15 cellular contexts compared by ENCODE assay signal in the genomic region with DNA sequence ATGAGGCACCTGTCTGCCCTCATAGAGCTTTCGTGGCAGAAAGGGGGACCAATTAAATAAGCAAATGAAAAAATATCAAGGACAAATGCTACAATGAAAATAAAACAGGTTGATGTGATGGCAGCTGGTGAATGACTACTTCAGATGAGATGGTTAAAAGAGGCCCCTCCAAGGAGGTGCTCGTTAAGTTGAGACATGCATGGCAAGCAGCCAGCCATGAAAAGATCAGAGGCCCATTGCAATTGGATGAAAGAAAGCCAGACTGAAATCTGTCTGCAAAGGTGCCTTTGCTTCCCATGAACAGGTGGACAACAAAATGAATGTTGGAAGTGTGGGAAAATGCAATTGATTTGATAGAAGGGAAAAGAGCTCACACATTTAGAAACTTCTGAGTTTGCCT. TPM values are rescaled to one million over a fixed set of nuclear protein-coding genes. Genes with fewer than 3 reads are reported as not detected.
"Had no signal": no experiment of that assay in that cellular context is flagged by ENCODE, and none has a peak within 500 bp of the region (broad histone marks: within the 10 kb centered on the region; RNA-seq: fewer than 3 reads in every experiment).

No MANE protein-coding gene starts in this region.

- H3K27me3 Mint-ChIP-seq: central memory CD8-positive, alpha-beta T cell had no signal

- H3K27ac ChIP-seq: adrenal gland, epithelial cell of prostate, psoas muscle, testis had no signal

- H3K36me3 ChIP-seq: adrenal gland had no signal

- H3K9me3 Mint-ChIP-seq: natural killer cell treated with Interleukin-12 subunit alpha and Interleukin-12 subunit beta and Interleukin-15 and Interleukin-18, amount 100 ng/mL, for 72 hours had no signal

- H3K27ac Mint-ChIP-seq: memory B cell; natural killer cell treated with Interleukin-12 subunit alpha and Interleukin-12 subunit beta and Interleukin-15 and Interleukin-18, amount 100 ng/mL, for 72 hours; stimulated activated naive CD8-positive, alpha-beta T cell treated with anti-CD3 and anti-CD28 coated beads, Interleukin-15, amount 100 ng/mL, for 72 hours had no signal

- H3K9me3 ChIP-seq: adrenal gland, psoas muscle, testis had no signal

- DNase-seq: activated naive CD4-positive, alpha-beta T cell treated with anti-CD3 and anti-CD28 coated beads, Interleukin-2, amount 50 U/mL, for 16 hours; adrenal gland; effector memory CD4-positive, alpha-beta T cell; glutamatergic neuron; left colon; psoas muscle; stimulated activated CD4-positive, alpha-beta T cell treated with anti-CD3 and anti-CD28 coated beads, Interleukin-4, amount 100 ng/mL, for 1 hour; stimulated activated naive CD8-positive, alpha-beta T cell treated with anti-CD3 and anti-CD28 coated beads, Interleukin-15, amount 100 ng/mL, for 72 hours; testis had no signal

- H3K4me3 Mint-ChIP-seq: central memory CD8-positive, alpha-beta T cell; natural killer cell treated with Interleukin-12 subunit alpha and Interleukin-12 subunit beta and Interleukin-15 and Interleukin-18, amount 100 ng/mL, for 72 hours; stimulated activated naive CD8-positive, alpha-beta T cell treated with anti-CD3 and anti-CD28 coated beads, Interleukin-15, amount 100 ng/mL, for 72 hours had no signal

- H3K4me3 ChIP-seq: adrenal gland had no signal

- H3K4me1 Mint-ChIP-seq: central memory CD8-positive, alpha-beta T cell; stimulated activated naive CD8-positive, alpha-beta T cell treated with anti-CD3 and anti-CD28 coated beads, Interleukin-15, amount 100 ng/mL, for 72 hours had no signal

- ATAC-seq: activated CD4-positive, CD25-positive, alpha-beta regulatory T cell treated with anti-CD3 and anti-CD28 coated beads, Interleukin-2, amount 50 U/mL, for 24 hours; left colon; natural killer cell treated with Interleukin-12 subunit alpha and Interleukin-12 subunit beta and Interleukin-15 and Interleukin-18, amount 100 ng/mL, for 72 hours; psoas muscle; stimulated activated naive CD8-positive, alpha-beta T cell treated with anti-CD3 and anti-CD28 coated beads, Interleukin-15, amount 100 ng/mL, for 72 hours had no signal

- H3K4me1 ChIP-seq: adrenal gland, psoas muscle, testis had no signal

- H3K27me3 ChIP-seq: testis had no signal

RNA-seq across cellular contexts. Expression of gene TRPC6, which starts 0.8 kb away (rescaled TPM):
- total RNA-seq: natural killer cell treated with Interleukin-12 subunit alpha and Interleukin-12 subunit beta and Interleukin-15 and Interleukin-18, amount 100 ng/mL, for 72 hours; T-helper 2 cell treated with Interferon-gamma antibody and Interleukin-4, amounts not matched to agents 100 ng/mL and 5 ng/mL, for 36 hours had no signal
